Comparison of ENCODE assay signal across 13 cellular contexts in genomic region chr6:144131248-144131709, GRCh38. TPM values are rescaled to one million over a fixed set of nuclear protein-coding genes. Genes with fewer than 3 reads are reported as not detected.
DNase-seq lines count a peak whose midpoint lies in the region; ATAC-seq and TF ChIP-seq lines count a peak whose summit lies in the region.
"Had no signal": no experiment of that assay in that cellular context is flagged by ENCODE, and none has a peak within 500 bp of the region (broad histone marks: within the 10 kb centered on the region; RNA-seq: fewer than 3 reads in every experiment).

No MANE protein-coding gene starts in this region.

- in situ Hi-C loops in brain microvascular endothelial cell (cut with HindIII; ENCODE audit: low pct_ligation_motif_present, low sequenced_read_pairs), result no loop called here

- TF ChIP-seq POLR2A in ovary (IDR thresholded peaks at IDR 0.05), result no peak

- H3K36me3 Mint-ChIP-seq in activated T-cell treated with anti-CD3 and anti-CD28 coated beads, Interleukin-2, amount 50 U/mL, for 4 hours (ENCODE audit: insufficient read depth), result no peaks in the 10 kb centered on the region
- no peaks in the 10 kb centered on the region for H3K36me3 Mint-ChIP-seq in stimulated activated naive B cell treated with anti-CD40 and anti-IgM and Interleukin-4, amounts not matched to agents 10 μg/mL and 1 μg/mL and 100 μg/mL, for 72 hours
- H3K36me3 Mint-ChIP-seq: brain had no signal

- WGBS in ovary, 3 donors, result 32 to 50% (median 46%) methylated on average over 1 of the region's 1 CpG

- H3K27ac ChIP-seq in brain microvascular endothelial cell (no peak overlapping the region), ovary (no peak overlapping the region)
- H3K27ac ChIP-seq: hepatocyte had no signal

- H3K27me3 ChIP-seq in brain microvascular endothelial cell (replicated peaks), result no peaks in the 10 kb centered on the region
- no peaks in the 10 kb centered on the region for H3K27me3 ChIP-seq in ovary
- H3K27me3 ChIP-seq: hepatocyte had no signal

- no peaks in the 10 kb centered on the region for H3K9me3 Mint-ChIP-seq in activated T-cell treated with anti-CD3 and anti-CD28 coated beads, Interleukin-2, amount 50 U/mL, for 4 hours
- no peaks in the 10 kb centered on the region for H3K9me3 Mint-ChIP-seq in stimulated activated naive B cell treated with anti-CD40 and anti-IgM and Interleukin-4, amounts not matched to agents 10 μg/mL and 1 μg/mL and 100 μg/mL, for 72 hours
- H3K9me3 Mint-ChIP-seq: brain had no signal

- intact Hi-C loops in ovary (cut with DNase I), result no loop called here

- peak; percentile 91 to 94 for ATAC-seq in activated T-cell treated with anti-CD3 and anti-CD28 coated beads, Interleukin-2, amount 50 U/mL, for 4 hours
- peak; percentile 79 to 87 for ATAC-seq in stimulated activated naive B cell treated with anti-CD40 and anti-IgM and Interleukin-4, amounts not matched to agents 10 μg/mL and 1 μg/mL and 100 μg/mL, for 72 hours (replicated peaks)

- no peak for DNase-seq in activated T-cell treated with anti-CD3 and anti-CD28 coated beads, Interleukin-2, amount 50 U/mL, for 4 hours
- no peak for DNase-seq in activated T-cell treated with anti-CD3 and anti-CD28 coated beads, Interleukin-2, amount 50 U/mL, for 48 hours
- peak; percentile 79 for DNase-seq in HS-27A (ENCODE audit: low read depth)
- DNase-seq in brain microvascular endothelial cell, result peak; percentile 38
- DNase-seq in stimulated activated naive B cell treated with anti-CD40 and anti-IgM and Interleukin-4, amounts not matched to agents 10 μg/mL and 1 μg/mL and 100 μg/mL, for 72 hours, result no peak
- DNase-seq in NCI-H446 (lab: John Stamatoyannopoulos, UW), result no peak
- no peak for DNase-seq in ovary
- no peak for DNase-seq in activated CD4-positive, alpha-beta T cell treated with anti-CD3 and anti-CD28 coated beads for 1 hour
- DNase-seq: KBM-7, NCI-H526 treated with DMSO at 0.1 percent for 48 hours had no signal

- H3K27me3 Mint-ChIP-seq in activated T-cell treated with anti-CD3 and anti-CD28 coated beads, Interleukin-2, amount 50 U/mL, for 4 hours (ENCODE audit: low read depth), result peaks cover 3% of the 10 kb centered on the region
- peaks cover 8 to 23% of the 10 kb centered on the region in 2 donors for H3K27me3 Mint-ChIP-seq in stimulated activated naive B cell treated with anti-CD40 and anti-IgM and Interleukin-4, amounts not matched to agents 10 μg/mL and 1 μg/mL and 100 μg/mL, for 72 hours

- no peaks in the 10 kb centered on the region for H3K36me3 ChIP-seq in brain microvascular endothelial cell (replicated peaks)
- no peaks in the 10 kb centered on the region for H3K36me3 ChIP-seq in ovary
- H3K36me3 ChIP-seq: HAP-1 had no signal

- no peak overlapping the region for H3K27ac Mint-ChIP-seq in stimulated activated naive B cell treated with anti-CD40 and anti-IgM and Interleukin-4, amounts not matched to agents 10 μg/mL and 1 μg/mL and 100 μg/mL, for 72 hours
- H3K27ac Mint-ChIP-seq: brain had no signal

- H3K4me3 Mint-ChIP-seq in activated T-cell treated with anti-CD3 and anti-CD28 coated beads, Interleukin-2, amount 50 U/mL, for 4 hours, result peak overlapping the region; percentile 53
- no peak overlapping the region for H3K4me3 Mint-ChIP-seq in stimulated activated naive B cell treated with anti-CD40 and anti-IgM and Interleukin-4, amounts not matched to agents 10 μg/mL and 1 μg/mL and 100 μg/mL, for 72 hours
- H3K4me3 Mint-ChIP-seq: brain had no signal

- no peak for TF ChIP-seq EP300 in ovary (IDR thresholded peaks at IDR 0.05)

- no peak for TF ChIP-seq CTCF in brain microvascular endothelial cell (IDR thresholded peaks at IDR 0.05; ENCODE audit: low read depth, low read length, missing control alignments)
- no peak for TF ChIP-seq CTCF in ovary (IDR thresholded peaks at IDR 0.05)

- H3K4me1 Mint-ChIP-seq in activated T-cell treated with anti-CD3 and anti-CD28 coated beads, Interleukin-2, amount 50 U/mL, for 4 hours (ENCODE audit: low read depth), result peaks cover 29% of the 10 kb centered on the region
- H3K4me1 Mint-ChIP-seq in stimulated activated naive B cell treated with anti-CD40 and anti-IgM and Interleukin-4, amounts not matched to agents 10 μg/mL and 1 μg/mL and 100 μg/mL, for 72 hours, result peaks cover 9 to 16% of the 10 kb centered on the region in 2 donors
- H3K4me1 Mint-ChIP-seq: brain had no signal

- H3K4me3 ChIP-seq in brain microvascular endothelial cell (ENCODE audit: low read depth, low read length) (no peak overlapping the region), ovary (no peak overlapping the region)
- H3K4me3 ChIP-seq: HAP-1, hepatocyte had no signal

- H3K9me3 ChIP-seq in ovary, result no peaks in the 10 kb centered on the region
- H3K9me3 ChIP-seq: HAP-1 had no signal

- H3K4me1 ChIP-seq in ovary (ENCODE audit: insufficient read depth), result no peaks in the 10 kb centered on the region
- H3K4me1 ChIP-seq: HAP-1 had no signal

RNA-seq across cellular contexts. Expression of gene STX11, which starts 19.0 kb away (rescaled TPM):
- 10 to 100 TPM; 29.9 to 31.8 (median 30.9) TPM for total RNA-seq in activated T-cell treated with anti-CD3 and anti-CD28 coated beads, Interleukin-2, amount 50 U/mL, for 4 hours
- total RNA-seq in ovary, result 1 to 10 TPM in 5 of 7 donors, under 1 TPM in 2; 0.45 to 6.0 (median 1.7) TPM
- polyA plus RNA-seq in ovary, result 1 to 10 TPM; 1.2 to 2.6 TPM

RNA-seq across cellular contexts. Expression of gene SF3B5, which starts 35.9 kb away (rescaled TPM):
- total RNA-seq in activated T-cell treated with anti-CD3 and anti-CD28 coated beads, Interleukin-2, amount 50 U/mL, for 4 hours, result 100 to 1,000 TPM; 276 to 301 (median 280) TPM
- 100 to 1,000 TPM in 6 of 7 donors, 10 to 100 TPM in 1; 86.8 to 151 (median 117) TPM for total RNA-seq in ovary
- polyA plus RNA-seq in ovary, result 100 to 1,000 TPM in 1 of 2 donors, 10 to 100 TPM in 1; 27.9 to 135 TPM

Comparison
In these comparisons a context has a peak if more than half of its experiments do, and no peak if none do; other contexts are left out.
1. DNase-seq: peak in HS-27A (single experiment) and brain microvascular endothelial cell (single experiment); none in activated T-cell treated with anti-CD3 and anti-CD28 coated beads, Interleukin-2, amount 50 U/mL, for 4 hours (single experiment), activated T-cell treated with anti-CD3 and anti-CD28 coated beads, Interleukin-2, amount 50 U/mL, for 48 hours (0 of 2), stimulated activated naive B cell treated with anti-CD40 and anti-IgM and Interleukin-4, amounts not matched to agents 10 μg/mL and 1 μg/mL and 100 μg/mL, for 72 hours (single experiment), NCI-H446 (0 of 2), ovary (0 of 5) and activated CD4-positive, alpha-beta T cell treated with anti-CD3 and anti-CD28 coated beads for 1 hour (single experiment).
2. RNA of gene STX11, which starts 19.0 kb away (total RNA-seq): 29.9 to 31.8 TPM in activated T-cell treated with anti-CD3 and anti-CD28 coated beads, Interleukin-2, amount 50 U/mL, for 4 hours; 0.45 to 6.0 TPM in ovary; every median in the first group is over 4 times any median in the second.